In genomic region chr1:89804646-89805237, GRCh38 we compare ENCODE assay signal across 8 cellular contexts. TPM values are rescaled to one million over a fixed set of nuclear protein-coding genes. Genes with fewer than 3 reads are reported as not detected.
DNase-seq lines count a peak whose midpoint lies in the region; ATAC-seq, FAIRE-seq and TF ChIP-seq lines count a peak whose summit lies in the region.

No MANE protein-coding gene starts in this region.

- H3K36me3 ChIP-seq in lung (ENCODE audit: control insufficient read depth in 2 of 2, insufficient read depth in 2 of 2, low read length in 2 of 2), result no peaks in the 10 kb centered on the region

- H3K27me3 ChIP-seq in lung (ENCODE audit: control insufficient read depth, insufficient read depth), result no peaks in the 10 kb centered on the region

- DNase-seq in C1 segment of cervical spinal cord (lab: John Stamatoyannopoulos, UW), result peak in 12 of 14 donors; percentile 23 to 86 (median 70)
- peak; percentile 75 for DNase-seq in GM19239 (ENCODE audit: insufficient read length, low spot score)
- DNase-seq in NCI-H82 treated with DMSO at 0.1 percent for 48 hours (lab: John Stamatoyannopoulos, UW; ENCODE audit: unreplicated experiment), result peak; percentile 50
- peak; percentile 70 to 88 for DNase-seq in activated CD4-positive, alpha-beta T cell treated with anti-CD3 and anti-CD28 coated beads, Interleukin-2, amount 50 U/mL, for 24 hours (ENCODE audit: low read depth in 1 of 2, low spot score in 1 of 2)
- peak; percentile 60 to 85 for DNase-seq in dermis microvascular lymphatic vessel endothelial cell (ENCODE audit: low read depth in 2 of 2)
- DNase-seq in lung (ENCODE audit: low spot score), result peak; percentile 86
- DNase-seq in stimulated activated CD8-positive, alpha-beta memory T cell treated with anti-CD3 and anti-CD28 coated beads, Interleukin-15, amount 100 ng/mL, for 1 hour (ENCODE audit: low read depth), result peak; percentile 83

- H3K9me3 ChIP-seq in lung (ENCODE audit: control insufficient read depth in 2 of 2, insufficient read depth in 1 of 2, low read length in 1 of 2), result no peaks in the 10 kb centered on the region

- H3K4me3 ChIP-seq in lung, result no peak overlapping the region

- TF ChIP-seq CTCF in lung (IDR thresholded peaks at IDR 0.05; ENCODE audit: control extremely low read depth, extremely low read depth), result peak; percentile 93

- 0 to 1% methylated on average over 4 of the region's 4 CpGs for WGBS in lung, 2 donors

- H3K27ac ChIP-seq in lung (ENCODE audit: low read depth in 1 of 2, low read length in 1 of 2), result no peak overlapping the region

- no peaks in the 10 kb centered on the region for H3K4me1 ChIP-seq in lung (ENCODE audit: control insufficient read depth in 2 of 2, insufficient read depth in 2 of 2, low read length in 2 of 2)

- ATAC-seq in HG03442 (IDR thresholded peaks at IDR 0.05; ENCODE audit: unreplicated experiment) (peak; percentile 73), lung (ENCODE audit: insufficient read depth, low FRiP score) (peak; percentile 96)

- peak; percentile 96 for FAIRE-seq in GM19239 (lab: Jason Lieb, UNC)

RNA-seq across cellular contexts. Expression of gene LRRC8D, which starts 16.1 kb away (rescaled TPM):
- total RNA-seq in dermis microvascular lymphatic vessel endothelial cell, result 8.3 and 10.0 TPM in 2 replicates
- total RNA-seq in lung, result 10 to 100 TPM; 10.2 to 24.2 TPM
- 10 to 100 TPM in 1 of 2 donors, 1 to 10 TPM in 1; 5.1 to 12.4 TPM for polyA plus RNA-seq in lung
